In the genomic region with DNA sequence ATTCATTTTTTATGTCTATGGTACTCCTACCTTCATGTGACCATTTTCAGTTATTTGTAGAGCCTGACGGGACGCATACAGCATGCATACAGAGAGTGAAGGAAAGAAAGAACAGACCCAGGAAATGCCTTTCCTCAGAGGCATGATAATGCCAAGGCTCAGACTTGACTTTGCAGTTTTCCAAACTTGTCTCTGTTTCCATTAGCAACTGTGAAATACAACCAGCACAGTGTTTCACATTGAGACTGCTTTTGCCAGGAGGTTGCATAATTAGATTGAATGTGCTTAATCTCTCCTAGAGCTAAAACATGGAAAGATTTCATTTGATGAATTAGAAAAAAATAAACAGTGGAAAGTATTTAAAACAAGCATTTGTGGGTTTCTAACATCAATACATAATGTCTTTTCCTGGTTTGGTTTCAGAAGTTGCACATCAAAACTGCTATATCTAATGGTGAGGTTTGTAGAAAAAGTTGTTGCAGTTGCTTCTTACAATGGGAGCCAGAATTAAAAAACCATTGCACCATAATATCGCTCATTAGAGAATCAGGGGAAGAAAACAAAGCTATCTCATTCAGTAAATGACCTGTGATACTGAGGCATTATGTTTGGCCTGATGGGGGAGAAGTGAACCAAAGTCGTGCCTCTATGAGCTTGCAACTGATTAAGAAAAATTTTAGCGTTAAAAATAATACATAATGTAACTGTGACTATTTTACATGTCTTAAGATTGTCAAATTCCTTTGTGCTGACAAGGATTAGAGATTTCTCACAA, we compare ENCODE assay signal across 12 cellular contexts.
A peak's percentile ranks its signal among the peaks of the same experiment; 100 is the strongest.
DNase-seq lines count a peak whose midpoint lies in the region; ATAC-seq and TF ChIP-seq lines count a peak whose summit lies in the region.
"Had no signal": no experiment of that assay in that cellular context is flagged by ENCODE, and none has a peak within 500 bp of the region (broad histone marks: within the 10 kb centered on the region; RNA-seq: fewer than 3 reads in every experiment).

No MANE protein-coding gene starts in this region.

- no peak overlapping the region for H2BK120ac ChIP-seq in neuronal stem cell (ENCODE audit: low read depth, low read length)

- H3K9me3 ChIP-seq in heart left ventricle (no peaks in the 10 kb centered on the region), neuronal stem cell (replicated peaks in 1 of 2; ENCODE audit: control insufficient read depth in 2 of 2, insufficient read depth in 1 of 2, low read depth in 1 of 2, low read length in 2 of 2) (peaks cover 0 to 2% of the 10 kb centered on the region in 2 donors)
- H3K9me3 ChIP-seq: BLaER1 treated with 17β-estradiol and CSF1 and Interleukin-3, amounts not matched to agents 10 nM and 100 nM had no signal

- H3K4me1 ChIP-seq in heart left ventricle, result peaks cover 0 to 18% (median 0%) of the 10 kb centered on the region in 12 donors
- peaks cover 2 to 17% of the 10 kb centered on the region in 2 donors for H3K4me1 ChIP-seq in neuronal stem cell (ENCODE audit: control insufficient read depth in 2 of 2, insufficient read depth in 1 of 2, low read depth in 1 of 2, low read length in 2 of 2)
- H3K4me1 ChIP-seq: BLaER1 treated with 17β-estradiol and CSF1 and Interleukin-3, amounts not matched to agents 10 nM and 100 nM had no signal

- intact Hi-C loops in heart left ventricle (cut with DNase I), result no loop called here
- intact Hi-C loops in activated CD8-positive, alpha-beta T cell treated with anti-CD3 and anti-CD28 coated beads for 36 hours (cut with micrococcal nuclease), result no loop called here
- intact Hi-C loops in activated T-helper 1 cell treated with anti-CD3 and anti-CD28 coated beads, Interleukin-12 subunit alpha, Interleukin-12 subunit beta, Interleukin-2, Interleukin-4 antibody, amounts not matched to agents 30 ng/mL and 10 ng/mL and 1 ng/mL, durations not matched to agents 14 hours and 24 hours and 36 hours (cut with micrococcal nuclease), result no loop called here

- WGBS in heart left ventricle, 4 donors, result 32 to 42% (median 38%) methylated on average over 5 of the region's 5 CpGs
- no CpG with 5 or more reads among the region's 5 CpGs for WGBS in neuronal stem cell (ENCODE audit: extremely low coverage in 2 of 2, insufficient read length in 2 of 2, insufficient replicate concordance in 1 of 2), 2 donors

- no peak overlapping the region for H3K4ac ChIP-seq in neuronal stem cell (ENCODE audit: low read length)

- H3K4me2 ChIP-seq in neuronal stem cell (ENCODE audit: insufficient read depth, low read length, poor library complexity, severe bottlenecking), result no peak overlapping the region
- H3K4me2 ChIP-seq: BLaER1 treated with 17β-estradiol and CSF1 and Interleukin-3, amounts not matched to agents 10 nM and 100 nM had no signal

- CTCF ChIA-PET in activated CD8-positive, alpha-beta T cell treated with anti-CD3 and anti-CD28 coated beads for 36 hours (lab: Charles Lee), result no interaction called here

- no peak overlapping the region for H3K23ac ChIP-seq in neuronal stem cell (ENCODE audit: low read depth, low read length, poor library complexity)

- no peaks in the 10 kb centered on the region for H3K36me3 ChIP-seq in heart left ventricle
- H3K36me3 ChIP-seq in neuronal stem cell (replicated peaks in 1 of 2; ENCODE audit: control insufficient read depth in 2 of 2, insufficient read depth in 2 of 2, low read length in 2 of 2), result no peaks in the 10 kb centered on the region
- H3K36me3 ChIP-seq: BLaER1 treated with 17β-estradiol and CSF1 and Interleukin-3, amounts not matched to agents 10 nM and 100 nM had no signal

- ATAC-seq in heart left ventricle (peak; percentile 71 to 84 (median 80)), GM19324 (IDR thresholded peaks at IDR 0.05; ENCODE audit: low FRiP score, unreplicated experiment) (no peak)
- no peak for ATAC-seq in activated CD8-positive, alpha-beta T cell treated with anti-CD3 and anti-CD28 coated beads for 36 hours

- TF ChIP-seq CTCF in AG09319 (IDR thresholded peaks at IDR 0.05; ENCODE audit: low read depth, low read length) (no peak), astrocyte of the cerebellum (IDR thresholded peaks at IDR 0.05; ENCODE audit: low read depth, low read length, missing control alignments) (no peak), heart left ventricle (IDR thresholded peaks at IDR 0.05) (no peak)
- no peak for TF ChIP-seq CTCF in activated CD8-positive, alpha-beta T cell treated with anti-CD3 and anti-CD28 coated beads for 36 hours (IDR thresholded peaks at IDR 0.05)

- H4K8ac ChIP-seq in neuronal stem cell (ENCODE audit: low read depth, low read length), result no peak overlapping the region

- no peaks in the 10 kb centered on the region for H3K27me3 Mint-ChIP-seq in activated CD8-positive, alpha-beta T cell treated with anti-CD3 and anti-CD28 coated beads for 36 hours
- H3K27me3 Mint-ChIP-seq in activated T-helper 1 cell treated with anti-CD3 and anti-CD28 coated beads, Interleukin-12 subunit alpha, Interleukin-12 subunit beta, Interleukin-2, Interleukin-4 antibody, amounts not matched to agents 30 ng/mL and 10 ng/mL and 1 ng/mL, durations not matched to agents 14 hours and 24 hours and 36 hours (ENCODE audit: insufficient read depth), result no peaks in the 10 kb centered on the region

- no peak overlapping the region for H2BK5ac ChIP-seq in neuronal stem cell (ENCODE audit: low read length)

- in situ Hi-C loops in astrocyte of the cerebellum (cut with HindIII; ENCODE audit: low sequenced_read_pairs), result no loop called here

- H3K4me3 ChIP-seq in astrocyte of the cerebellum (ENCODE audit: low read depth, low read length) (no peak overlapping the region), heart left ventricle (no peak overlapping the region), neuronal stem cell (ENCODE audit: low read length in 2 of 2) (no peak overlapping the region)
- H3K4me3 ChIP-seq: BLaER1 treated with 17β-estradiol and CSF1 and Interleukin-3, amounts not matched to agents 10 nM and 100 nM had no signal

- H2AFZ ChIP-seq in neuronal stem cell (ENCODE audit: low read length), result peak overlapping the region; percentile 88

- H3K79me1 ChIP-seq in neuronal stem cell (ENCODE audit: low read depth, low read length), result no peaks in the 10 kb centered on the region

- no peaks in the 10 kb centered on the region for H3K36me3 Mint-ChIP-seq in activated CD8-positive, alpha-beta T cell treated with anti-CD3 and anti-CD28 coated beads for 36 hours (ENCODE audit: low read depth)
- H3K36me3 Mint-ChIP-seq in activated T-helper 1 cell treated with anti-CD3 and anti-CD28 coated beads, Interleukin-12 subunit alpha, Interleukin-12 subunit beta, Interleukin-2, Interleukin-4 antibody, amounts not matched to agents 30 ng/mL and 10 ng/mL and 1 ng/mL, durations not matched to agents 14 hours and 24 hours and 36 hours (ENCODE audit: low read depth), result no peaks in the 10 kb centered on the region

- peak overlapping the region in 6 of 12 donors; percentile 22 to 73 (median 42) for H3K27ac ChIP-seq in heart left ventricle
- no peak overlapping the region for H3K27ac ChIP-seq in neuronal stem cell (replicated peaks; ENCODE audit: low read length)
- H3K27ac ChIP-seq: BLaER1 treated with 17β-estradiol and CSF1 and Interleukin-3, amounts not matched to agents 10 nM and 100 nM had no signal

- no peak for TF ChIP-seq POLR2A in heart left ventricle (IDR thresholded peaks at IDR 0.05)

- H2BK12ac ChIP-seq in neuronal stem cell (ENCODE audit: low read length), result no peak overlapping the region

- no peak overlapping the region for H2AK5ac ChIP-seq in neuronal stem cell (ENCODE audit: low read depth, low read length)

- H3K27ac Mint-ChIP-seq in activated CD8-positive, alpha-beta T cell treated with anti-CD3 and anti-CD28 coated beads for 36 hours, result no peak overlapping the region
- H3K27ac Mint-ChIP-seq in activated T-helper 1 cell treated with anti-CD3 and anti-CD28 coated beads, Interleukin-12 subunit alpha, Interleukin-12 subunit beta, Interleukin-2, Interleukin-4 antibody, amounts not matched to agents 30 ng/mL and 10 ng/mL and 1 ng/mL, durations not matched to agents 14 hours and 24 hours and 36 hours, result no peak overlapping the region

- H3K4me1 Mint-ChIP-seq in activated CD8-positive, alpha-beta T cell treated with anti-CD3 and anti-CD28 coated beads for 36 hours (ENCODE audit: low read depth), result no peaks in the 10 kb centered on the region
- H3K4me1 Mint-ChIP-seq in activated T-helper 1 cell treated with anti-CD3 and anti-CD28 coated beads, Interleukin-12 subunit alpha, Interleukin-12 subunit beta, Interleukin-2, Interleukin-4 antibody, amounts not matched to agents 30 ng/mL and 10 ng/mL and 1 ng/mL, durations not matched to agents 14 hours and 24 hours and 36 hours (ENCODE audit: low read depth), result no peaks in the 10 kb centered on the region

- H3K9ac ChIP-seq in neuronal stem cell (ENCODE audit: low read depth, low read length, poor library complexity), result no peak overlapping the region
- H3K9ac ChIP-seq: BLaER1 treated with 17β-estradiol and CSF1 and Interleukin-3, amounts not matched to agents 10 nM and 100 nM had no signal

- no peak overlapping the region for H4K91ac ChIP-seq in neuronal stem cell (ENCODE audit: low read depth, low read length, poor library complexity)

- DNase-seq in AG09319 (ENCODE audit: extremely low read depth, low read depth) (peak; percentile 51), astrocyte of the cerebellum (ENCODE audit: low read depth) (peak; percentile 33), heart left ventricle (no peak), neuronal stem cell (ENCODE audit: low spot score) (no peak)
- DNase-seq in activated CD8-positive, alpha-beta T cell treated with anti-CD3 and anti-CD28 coated beads for 36 hours, result no peak
- DNase-seq in activated T-helper 1 cell treated with anti-CD3 and anti-CD28 coated beads, Interleukin-12 subunit alpha, Interleukin-12 subunit beta, Interleukin-2, Interleukin-4 antibody, amounts not matched to agents 30 ng/mL and 10 ng/mL and 1 ng/mL, durations not matched to agents 14 hours and 24 hours and 36 hours (ENCODE audit: low spot score), result no peak
- no peak for DNase-seq in activated CD8-positive, alpha-beta memory T cell treated with anti-CD3 and anti-CD28 coated beads for 24 hours
- DNase-seq: glutamatergic neuron, H7, T-helper 2 cell had no signal

- H3K14ac ChIP-seq in neuronal stem cell (ENCODE audit: low read length), result no peak overlapping the region

- no peak overlapping the region for H3K4me3 Mint-ChIP-seq in activated CD8-positive, alpha-beta T cell treated with anti-CD3 and anti-CD28 coated beads for 36 hours
- no peak overlapping the region for H3K4me3 Mint-ChIP-seq in activated T-helper 1 cell treated with anti-CD3 and anti-CD28 coated beads, Interleukin-12 subunit alpha, Interleukin-12 subunit beta, Interleukin-2, Interleukin-4 antibody, amounts not matched to agents 30 ng/mL and 10 ng/mL and 1 ng/mL, durations not matched to agents 14 hours and 24 hours and 36 hours

- POLR2A ChIA-PET in activated CD8-positive, alpha-beta T cell treated with anti-CD3 and anti-CD28 coated beads for 36 hours (lab: Charles Lee), result no interaction called here

- H3K27me3 ChIP-seq in heart left ventricle (no peaks in the 10 kb centered on the region), neuronal stem cell (ENCODE audit: control insufficient read depth in 3 of 3, insufficient read depth in 3 of 3, low read depth in 1 of 3, low read length in 3 of 3) (no peaks in the 10 kb centered on the region)
- H3K27me3 ChIP-seq: BLaER1 treated with 17β-estradiol and CSF1 and Interleukin-3, amounts not matched to agents 10 nM and 100 nM had no signal

- H2BK15ac ChIP-seq in neuronal stem cell (ENCODE audit: low read length), result no peak overlapping the region

- H3K9me3 Mint-ChIP-seq in activated CD8-positive, alpha-beta T cell treated with anti-CD3 and anti-CD28 coated beads for 36 hours, result no peaks in the 10 kb centered on the region
- H3K9me3 Mint-ChIP-seq in activated T-helper 1 cell treated with anti-CD3 and anti-CD28 coated beads, Interleukin-12 subunit alpha, Interleukin-12 subunit beta, Interleukin-2, Interleukin-4 antibody, amounts not matched to agents 30 ng/mL and 10 ng/mL and 1 ng/mL, durations not matched to agents 14 hours and 24 hours and 36 hours, result no peaks in the 10 kb centered on the region

- no peak overlapping the region for H3K18ac ChIP-seq in neuronal stem cell (ENCODE audit: low read length)

Comparison
In these comparisons a context has a peak if more than half of its experiments do, and no peak if none do; other contexts are left out.
1. DNase-seq: peak in AG09319 (single experiment) and astrocyte of the cerebellum (single experiment); none in heart left ventricle (0 of 5), neuronal stem cell (single experiment), activated CD8-positive, alpha-beta T cell treated with anti-CD3 and anti-CD28 coated beads for 36 hours (single experiment), activated T-helper 1 cell treated with anti-CD3 and anti-CD28 coated beads, Interleukin-12 subunit alpha, Interleukin-12 subunit beta, Interleukin-2, Interleukin-4 antibody, amounts not matched to agents 30 ng/mL and 10 ng/mL and 1 ng/mL, durations not matched to agents 14 hours and 24 hours and 36 hours (single experiment) and activated CD8-positive, alpha-beta memory T cell treated with anti-CD3 and anti-CD28 coated beads for 24 hours (single experiment).
2. ATAC-seq: peak in heart left ventricle (4 of 4); none in GM19324 (single experiment) and activated CD8-positive, alpha-beta T cell treated with anti-CD3 and anti-CD28 coated beads for 36 hours (single experiment).